In genomic region chr16:86029131-86029741, GRCh38 we compare ENCODE assay signal across 14 cellular contexts.
A peak's percentile ranks its signal among the peaks of the same experiment; 100 is the strongest.
DNase-seq lines count a peak whose midpoint lies in the region; ATAC-seq and TF ChIP-seq lines count a peak whose summit lies in the region.
"Had no signal": no experiment of that assay in that cellular context is flagged by ENCODE, and none has a peak within 500 bp of the region (broad histone marks: within the 10 kb centered on the region; RNA-seq: fewer than 3 reads in every experiment).

No MANE protein-coding gene starts in this region.

- H3K9me3 Mint-ChIP-seq in activated naive CD8-positive, alpha-beta T cell treated with anti-CD3 and anti-CD28 coated beads, Interleukin-2, amount 10 ng/mL, durations not matched to agents 7 days and 5 days: peaks cover 8% of the 10 kb centered on the region
- H3K9me3 Mint-ChIP-seq in activated naive CD8-positive, alpha-beta T cell treated with anti-CD3 and anti-CD28 coated beads for 36 hours: peaks cover 6% of the 10 kb centered on the region

- no peak overlapping the region for H2AFZ ChIP-seq in Karpas-422 (ENCODE audit: low read length)

- TF ChIP-seq EP300 in upper lobe of left lung (IDR thresholded peaks at IDR 0.05): peak in 1 of 4 donors; percentile 32

- peaks cover 13% of the 10 kb centered on the region for H3K27me3 Mint-ChIP-seq in activated naive CD8-positive, alpha-beta T cell treated with anti-CD3 and anti-CD28 coated beads, Interleukin-2, amount 10 ng/mL, durations not matched to agents 7 days and 5 days
- H3K27me3 Mint-ChIP-seq in activated naive CD8-positive, alpha-beta T cell treated with anti-CD3 and anti-CD28 coated beads for 36 hours: peaks cover 16% of the 10 kb centered on the region

- no peaks in the 10 kb centered on the region for H4K20me1 ChIP-seq in Karpas-422 (ENCODE audit: insufficient read depth, low read depth, low read length)

- H3K36me3 ChIP-seq in esophagus (ENCODE audit: control insufficient read depth in 2 of 2, insufficient read depth in 2 of 2, low read length in 1 of 2): no peaks in the 10 kb centered on the region
- H3K36me3 ChIP-seq in left lung: no peaks in the 10 kb centered on the region
- H3K36me3 ChIP-seq in upper lobe of left lung: no peaks in the 10 kb centered on the region
- no peaks in the 10 kb centered on the region for H3K36me3 ChIP-seq in Karpas-422 (ENCODE audit: insufficient read depth, low read length)

- H3K27ac ChIP-seq in esophagus (ENCODE audit: low read depth in 2 of 2, low read length in 1 of 2): peak overlapping the region; percentile 1 to 29
- H3K27ac ChIP-seq in left lung: peak overlapping the region in 1 of 2 donors; percentile 7
- H3K27ac ChIP-seq in upper lobe of left lung: peak overlapping the region in 1 of 4 donors; percentile 54
- no peak overlapping the region for H3K27ac ChIP-seq in Karpas-422 (ENCODE audit: low read length)

- H3K79me2 ChIP-seq in Karpas-422 (ENCODE audit: low read length): no peaks in the 10 kb centered on the region

- H3K4me1 Mint-ChIP-seq in activated naive CD8-positive, alpha-beta T cell treated with anti-CD3 and anti-CD28 coated beads, Interleukin-2, amount 10 ng/mL, durations not matched to agents 7 days and 5 days: no peaks in the 10 kb centered on the region
- no peaks in the 10 kb centered on the region for H3K4me1 Mint-ChIP-seq in activated naive CD8-positive, alpha-beta T cell treated with anti-CD3 and anti-CD28 coated beads for 36 hours
- H3K4me1 Mint-ChIP-seq: activated CD4-positive, alpha-beta memory T cell treated with anti-CD3 and anti-CD28 coated beads, Interleukin-2, amount 10 ng/mL, durations not matched to agents 7 days and 5 days; immature natural killer cell had no signal

- H3K36me3 Mint-ChIP-seq in activated naive CD8-positive, alpha-beta T cell treated with anti-CD3 and anti-CD28 coated beads, Interleukin-2, amount 10 ng/mL, durations not matched to agents 7 days and 5 days: no peaks in the 10 kb centered on the region
- H3K36me3 Mint-ChIP-seq in activated naive CD8-positive, alpha-beta T cell treated with anti-CD3 and anti-CD28 coated beads for 36 hours: no peaks in the 10 kb centered on the region

- WGBS in esophagus, 2 donors: 22 to 23% methylated on average over 20 of the region's 20 CpGs
- WGBS in upper lobe of left lung, 2 donors: 38 to 39% methylated on average over 7 to 20 of the region's 20 CpGs

- H3K4me3 Mint-ChIP-seq in activated naive CD8-positive, alpha-beta T cell treated with anti-CD3 and anti-CD28 coated beads, Interleukin-2, amount 10 ng/mL, durations not matched to agents 7 days and 5 days: no peak overlapping the region
- no peak overlapping the region for H3K4me3 Mint-ChIP-seq in activated naive CD8-positive, alpha-beta T cell treated with anti-CD3 and anti-CD28 coated beads for 36 hours
- H3K4me3 Mint-ChIP-seq: activated CD4-positive, alpha-beta memory T cell treated with anti-CD3 and anti-CD28 coated beads, Interleukin-2, amount 10 ng/mL, durations not matched to agents 7 days and 5 days; immature natural killer cell had no signal

- POLR2A ChIA-PET in activated naive CD8-positive, alpha-beta T cell treated with anti-CD3 and anti-CD28 coated beads, Interleukin-2, amount 10 ng/mL, durations not matched to agents 7 days and 5 days (lab: Charles Lee): no interaction called here

- no peaks in the 10 kb centered on the region for H3K9me2 ChIP-seq in Karpas-422 (replicated peaks; ENCODE audit: insufficient read depth, low read length)

- peak; percentile 14 for DNase-seq in activated naive CD8-positive, alpha-beta T cell treated with anti-CD3 and anti-CD28 coated beads, Interleukin-2, amount 10 ng/mL, durations not matched to agents 7 days and 5 days
- DNase-seq in activated naive CD8-positive, alpha-beta T cell treated with anti-CD3 and anti-CD28 coated beads for 36 hours: no peak
- DNase-seq in left lung: peak in 1 of 2 donors; percentile 29
- peak; percentile 22 to 82 for DNase-seq in upper lobe of left lung
- no peak for DNase-seq in Karpas-422
- no peak for DNase-seq in NCI-H510A (lab: John Stamatoyannopoulos, UW)
- DNase-seq in HK-2 (ENCODE audit: unreplicated experiment): no peak
- DNase-seq: ACHN; activated CD4-positive, alpha-beta memory T cell treated with anti-CD3 and anti-CD28 coated beads, Interleukin-2, amount 10 ng/mL, durations not matched to agents 7 days and 5 days; immature natural killer cell; NCI-H1930; SHP77 had no signal

- H3K9me3 ChIP-seq in esophagus (ENCODE audit: control insufficient read depth in 2 of 2, insufficient read depth in 1 of 2, low read depth in 1 of 2, low read length in 1 of 2): peaks cover 0 to 10% of the 10 kb centered on the region in 2 donors
- peaks cover 0 to 8% of the 10 kb centered on the region in 2 donors for H3K9me3 ChIP-seq in left lung
- H3K9me3 ChIP-seq in upper lobe of left lung: peaks cover 7 to 12% (median 9%) of the 10 kb centered on the region in 4 donors
- H3K9me3 ChIP-seq in Karpas-422 (ENCODE audit: low read length): peaks cover 4% of the 10 kb centered on the region

- no peak for TF ChIP-seq CTCF in left lung (IDR thresholded peaks at IDR 0.05)
- TF ChIP-seq CTCF in upper lobe of left lung (IDR thresholded peaks at IDR 0.05): no peak

- H3K27me3 ChIP-seq in esophagus (ENCODE audit: control insufficient read depth in 1 of 2, insufficient read depth in 2 of 2, low read length in 2 of 2) (no peaks in the 10 kb centered on the region), left lung (peaks cover 0 to 31% of the 10 kb centered on the region in 2 donors), upper lobe of left lung (no peaks in the 10 kb centered on the region), Karpas-422 (ENCODE audit: low read length) (no peaks in the 10 kb centered on the region)

- H3K4me1 ChIP-seq in esophagus (ENCODE audit: control insufficient read depth in 2 of 2, insufficient read depth in 2 of 2, low read length in 1 of 2) (no peaks in the 10 kb centered on the region), left lung (no peaks in the 10 kb centered on the region), upper lobe of left lung (no peaks in the 10 kb centered on the region), Karpas-422 (ENCODE audit: low read length) (no peaks in the 10 kb centered on the region)

- H3K9ac ChIP-seq in Karpas-422 (ENCODE audit: low read length): no peak overlapping the region

- ATAC-seq in activated naive CD8-positive, alpha-beta T cell treated with anti-CD3 and anti-CD28 coated beads, Interleukin-2, amount 10 ng/mL, durations not matched to agents 7 days and 5 days (ENCODE audit: low read depth): no peak
- ATAC-seq in left lung: peak; percentile 52
- ATAC-seq in upper lobe of left lung (ENCODE audit: low FRiP score in 2 of 2): peak; percentile 35 to 57
- ATAC-seq: GM12878 had no signal

- H3K4me2 ChIP-seq in Karpas-422 (ENCODE audit: low read depth, low read length, poor library complexity, severe bottlenecking): no peak overlapping the region

- H3K4me3 ChIP-seq in esophagus (ENCODE audit: low read depth in 1 of 2, low read length in 2 of 2) (no peak overlapping the region), left lung (no peak overlapping the region), upper lobe of left lung (no peak overlapping the region), Karpas-422 (ENCODE audit: low read length) (no peak overlapping the region)
- H3K4me3 ChIP-seq: GM12878 had no signal

- H3K27ac Mint-ChIP-seq in activated naive CD8-positive, alpha-beta T cell treated with anti-CD3 and anti-CD28 coated beads, Interleukin-2, amount 10 ng/mL, durations not matched to agents 7 days and 5 days: no peak overlapping the region
- H3K27ac Mint-ChIP-seq in activated naive CD8-positive, alpha-beta T cell treated with anti-CD3 and anti-CD28 coated beads for 36 hours: no peak overlapping the region
- H3K27ac Mint-ChIP-seq: activated CD4-positive, alpha-beta memory T cell treated with anti-CD3 and anti-CD28 coated beads, Interleukin-2, amount 10 ng/mL, durations not matched to agents 7 days and 5 days; immature natural killer cell had no signal

- TF ChIP-seq POLR2A in upper lobe of left lung (IDR thresholded peaks at IDR 0.05): no peak

- intact Hi-C loops in left lung (cut with DNase I): no loop called here

Comparison
In these comparisons a context has a peak if more than half of its experiments do, and no peak if none do; other contexts are left out.
1. DNase-seq: peak in activated naive CD8-positive, alpha-beta T cell treated with anti-CD3 and anti-CD28 coated beads, Interleukin-2, amount 10 ng/mL, durations not matched to agents 7 days and 5 days (single experiment) and upper lobe of left lung (2 of 2); none in activated naive CD8-positive, alpha-beta T cell treated with anti-CD3 and anti-CD28 coated beads for 36 hours (single experiment), Karpas-422 (single experiment), NCI-H510A (single experiment) and HK-2 (single experiment).